Comparison of ENCODE assay signal across 1 cellular context in the genomic region with DNA sequence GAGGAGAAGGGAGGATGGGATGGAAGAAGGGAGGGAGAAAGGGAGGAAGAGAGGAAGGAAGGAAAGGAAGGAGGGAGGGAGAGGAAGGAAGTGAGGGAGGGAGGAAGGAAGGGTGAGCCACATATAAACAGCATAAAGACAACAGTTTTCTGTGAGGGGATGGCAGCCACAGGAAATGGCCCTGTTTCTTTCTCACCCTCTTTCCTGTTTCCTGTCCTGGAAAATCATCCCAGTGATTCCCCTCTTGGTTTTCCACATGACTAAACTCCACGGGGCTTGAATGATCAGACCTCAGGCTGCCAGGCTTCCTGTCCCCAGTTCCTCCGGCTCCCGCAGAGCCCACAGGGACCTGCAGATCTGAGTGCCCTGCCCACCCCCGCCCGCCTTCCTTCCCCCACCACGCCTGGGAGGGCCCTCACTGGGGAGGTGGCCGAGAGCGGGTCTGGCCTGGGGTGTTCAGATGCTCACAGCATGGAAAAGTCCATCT.
TF ChIP-seq lines count a peak whose summit lies in the region.

A gene with protein sequence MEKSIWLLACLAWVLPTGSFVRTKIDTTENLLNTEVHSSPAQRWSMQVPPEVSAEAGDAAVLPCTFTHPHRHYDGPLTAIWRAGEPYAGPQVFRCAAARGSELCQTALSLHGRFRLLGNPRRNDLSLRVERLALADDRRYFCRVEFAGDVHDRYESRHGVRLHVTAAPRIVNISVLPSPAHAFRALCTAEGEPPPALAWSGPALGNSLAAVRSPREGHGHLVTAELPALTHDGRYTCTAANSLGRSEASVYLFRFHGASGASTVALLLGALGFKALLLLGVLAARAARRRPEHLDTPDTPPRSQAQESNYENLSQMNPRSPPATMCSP (plus strand): TSS at position 418 of the 487 bp plus-strand sequence. CDS start 54 bp downstream, at position 472.

TF ChIP-seq in H1, 55 proteins besides CTCF, POLR2A, EP300 and RAD21:
- TF ChIP-seq JUN (IDR thresholded peaks at IDR 0.05; ENCODE audit: low read depth, low read length) (no peak), YY1 (IDR thresholded peaks at IDR 0.05; ENCODE audit: low read depth, low read length) (no peak), KDM1A (IDR thresholded peaks at IDR 0.05; ENCODE audit: borderline replicate concordance, low read length) (no peak), RFX5 (IDR thresholded peaks at IDR 0.05; ENCODE audit: borderline replicate concordance, low read depth, low read length) (no peak), BRCA1 (IDR thresholded peaks at IDR 0.05; ENCODE audit: low read depth, low read length) (no peak), SAP30 (IDR thresholded peaks at IDR 0.05; ENCODE audit: insufficient read depth, insufficient replicate concordance, low read length) (no peak), CHD2 (IDR thresholded peaks at IDR 0.05; ENCODE audit: low read length) (no peak), TEAD4 (IDR thresholded peaks at IDR 0.05; ENCODE audit: low read depth, low read length) (no peak), CBX5 (IDR thresholded peaks at IDR 0.05; ENCODE audit: low read depth, low read length) (no peak)
- TF ChIP-seq, protein P1, sequence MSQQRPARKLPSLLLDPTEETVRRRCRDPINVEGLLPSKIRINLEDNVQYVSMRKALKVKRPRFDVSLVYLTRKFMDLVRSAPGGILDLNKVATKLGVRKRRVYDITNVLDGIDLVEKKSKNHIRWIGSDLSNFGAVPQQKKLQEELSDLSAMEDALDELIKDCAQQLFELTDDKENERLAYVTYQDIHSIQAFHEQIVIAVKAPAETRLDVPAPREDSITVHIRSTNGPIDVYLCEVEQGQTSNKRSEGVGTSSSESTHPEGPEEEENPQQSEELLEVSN (IDR thresholded peaks at IDR 0.05) = no peak
- TF ChIP-seq, protein P2, sequence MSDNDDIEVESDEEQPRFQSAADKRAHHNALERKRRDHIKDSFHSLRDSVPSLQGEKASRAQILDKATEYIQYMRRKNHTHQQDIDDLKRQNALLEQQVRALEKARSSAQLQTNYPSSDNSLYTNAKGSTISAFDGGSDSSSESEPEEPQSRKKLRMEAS (IDR thresholded peaks at IDR 0.05) = no peak
TF ChIP-seq in H1: peak in this region for 0.
